Comparison of ENCODE assay signal across 20 cellular contexts in genomic region chr6:17149581-17149980, GRCh38.
"Had no signal": no experiment of that assay in that cellular context is flagged by ENCODE, and none has a peak within 500 bp of the region (broad histone marks: within the 10 kb centered on the region; RNA-seq: fewer than 3 reads in every experiment).

No MANE protein-coding gene starts in this region.

- ATAC-seq: foreskin keratinocyte; gastroesophageal sphincter; heart left ventricle; left lung; naive thymus-derived CD8-positive, alpha-beta T cell; sciatic nerve had no signal

- DNase-seq: dermis blood vessel endothelial cell; effector memory CD4-positive, alpha-beta T cell; foreskin keratinocyte; heart left ventricle; kidney; left lung; mesenchymal stem cell; naive thymus-derived CD8-positive, alpha-beta T cell; nephron progenitor cell; nucleus accumbens; stimulated activated CD4-positive, alpha-beta T cell treated with anti-CD3 and anti-CD28 coated beads, Interleukin-12 subunit alpha, Interleukin-12 subunit beta, amount 100 ng/mL, for 4 hours; stimulated activated CD4-positive, alpha-beta T cell treated with anti-CD3 and anti-CD28 coated beads, Interleukin-1b, Interleukin-23, amount 100 ng/mL, for 48 hours; stimulated activated CD4-positive, alpha-beta T cell treated with anti-CD3 and anti-CD28 coated beads, Interleukin-4, amount 100 ng/mL, for 1 hour; stimulated activated CD8-positive, alpha-beta memory T cell treated with anti-CD3 and anti-CD28 coated beads, Interleukin-4, amount 100 ng/mL, for 48 hours; stimulated activated naive CD4-positive, alpha-beta T cell treated with Interleukin-2 at 50 U/mL for 16 hours; substantia nigra; testis; tibial artery had no signal
